14 cellular contexts compared by ENCODE assay signal in genomic region chr15:78316211-78317077, GRCh38. TPM values are rescaled to one million over a fixed set of nuclear protein-coding genes. Genes with fewer than 3 reads are reported as not detected.
DNase-seq lines count a peak whose midpoint lies in the region; ATAC-seq and TF ChIP-seq lines count a peak whose summit lies in the region.
"Had no signal": no experiment of that assay in that cellular context is flagged by ENCODE, and none has a peak within 500 bp of the region (broad histone marks: within the 10 kb centered on the region; RNA-seq: fewer than 3 reads in every experiment).

No MANE protein-coding gene starts in this region.

- H3K9me3 ChIP-seq in BLaER1 (no peaks in the 10 kb centered on the region), Caco-2 (no peaks in the 10 kb centered on the region)
- H3K9me3 ChIP-seq: heart left ventricle had no signal

- H3K27ac ChIP-seq in BLaER1: no peak overlapping the region
- H3K27ac ChIP-seq: heart left ventricle, KMS-11, RWPE1 had no signal

- no peak overlapping the region for H3K4me3 ChIP-seq in BLaER1
- no peak overlapping the region for H3K4me3 ChIP-seq in Caco-2 (ENCODE audit: low read depth, low read length)
- H3K4me3 ChIP-seq: heart left ventricle had no signal

- H3K27ac Mint-ChIP-seq in brain: peak overlapping the region; percentile 62 to 99 (median 82)
- no peak overlapping the region for H3K27ac Mint-ChIP-seq in Caco-2 (ENCODE audit: unreplicated experiment)
- H3K27ac Mint-ChIP-seq in activated naive CD8-positive, alpha-beta T cell treated with anti-CD3 and anti-CD28 coated beads for 36 hours: no peak overlapping the region
- no peak overlapping the region for H3K27ac Mint-ChIP-seq in MCF 10A (ENCODE audit: low read depth, unreplicated experiment)
- H3K27ac Mint-ChIP-seq: activated CD8-positive, alpha-beta T cell treated with anti-CD3 and anti-CD28 coated beads for 36 hours; stimulated activated effector memory CD8-positive, alpha-beta T cell treated with anti-CD3 and anti-CD28 coated beads, Interleukin-12 subunit alpha, Interleukin-12 subunit beta, amount 100 ng/mL, for 72 hours had no signal

- ATAC-seq in HG02852 (IDR thresholded peaks at IDR 0.05; ENCODE audit: unreplicated experiment): peak; percentile 84
- ATAC-seq in GM18505 (IDR thresholded peaks at IDR 0.05; ENCODE audit: unreplicated experiment): no peak

- DNase-seq in mucosa of gallbladder (ENCODE audit: low spot score) (peak; percentile 33), Caco-2 (no peak), MCF 10A (ENCODE audit: unreplicated experiment) (no peak)
- DNase-seq in activated naive CD8-positive, alpha-beta T cell treated with anti-CD3 and anti-CD28 coated beads for 36 hours: no peak

- H3K4me2 ChIP-seq in BLaER1: peak overlapping the region; percentile 16
- H3K4me2 ChIP-seq: KMS-11 had no signal

- intact Hi-C loops in Caco-2 (cut with micrococcal nuclease; ENCODE audit: unreplicated experiment) (no loop called here), MCF 10A (cut with micrococcal nuclease) (no loop called here)

- TF ChIP-seq CTCF in brain (conservative IDR thresholded peaks at IDR 0.05) (no peak), Caco-2 (IDR thresholded peaks at IDR 0.05; ENCODE audit: insufficient read depth in 1 of 2, low read depth in 1 of 2, low read length in 1 of 2, severe bottlenecking in 1 of 2, unreplicated experiment in 1 of 2) (no peak), MCF 10A (IDR thresholded peaks at IDR 0.05; ENCODE audit: unreplicated experiment) (no peak)

- H3K4me1 ChIP-seq in BLaER1 (peaks cover 39% of the 10 kb centered on the region), Caco-2 (no peaks in the 10 kb centered on the region)
- H3K4me1 ChIP-seq: heart left ventricle had no signal

- H3K27me3 ChIP-seq in BLaER1 (no peaks in the 10 kb centered on the region), Caco-2 (replicated peaks; ENCODE audit: control insufficient read depth, insufficient read depth, low read length) (no peaks in the 10 kb centered on the region)
- H3K27me3 ChIP-seq: heart left ventricle had no signal

- no peak for TF ChIP-seq POLR2A in GM18505 (IDR thresholded peaks at IDR 0.05; ENCODE audit: borderline replicate concordance, extremely low read depth, insufficient read depth, insufficient read length)

- H3K36me3 Mint-ChIP-seq in brain (no peaks in the 10 kb centered on the region), Caco-2 (ENCODE audit: insufficient read depth, unreplicated experiment) (no peaks in the 10 kb centered on the region), MCF 10A (ENCODE audit: insufficient read depth, unreplicated experiment) (no peaks in the 10 kb centered on the region)
- H3K36me3 Mint-ChIP-seq in activated naive CD8-positive, alpha-beta T cell treated with anti-CD3 and anti-CD28 coated beads for 36 hours: no peaks in the 10 kb centered on the region
- H3K36me3 Mint-ChIP-seq: stimulated activated effector memory CD8-positive, alpha-beta T cell treated with anti-CD3 and anti-CD28 coated beads, Interleukin-12 subunit alpha, Interleukin-12 subunit beta, amount 100 ng/mL, for 72 hours had no signal

- no peaks in the 10 kb centered on the region for H4K20me1 ChIP-seq in BLaER1

- H3K36me3 ChIP-seq in BLaER1 (no peaks in the 10 kb centered on the region), Caco-2 (ENCODE audit: control insufficient read depth, insufficient read depth, low read length) (no peaks in the 10 kb centered on the region)
- H3K36me3 ChIP-seq: heart left ventricle had no signal

- POLR2A ChIA-PET in Caco-2 (lab: Charles Lee): interaction anchor here (0.6 kb wide), 1 partner anchor 17 kb away, joined by 8 read pairs; the partner anchor contains the start of gene SKIC8
- POLR2A ChIA-PET in MCF 10A (lab: Yijun Ruan, JAX): interaction anchor here (0.6 to 1.1 kb wide), 2 partner anchors 17 kb away, joined by 3 to 4 read pairs; partner anchors contain the start of gene SKIC8

- H3K27me3 Mint-ChIP-seq in brain (peaks cover 11% of the 10 kb centered on the region), Caco-2 (ENCODE audit: insufficient read depth, unreplicated experiment) (no peaks in the 10 kb centered on the region), MCF 10A (ENCODE audit: insufficient read depth, unreplicated experiment) (no peaks in the 10 kb centered on the region)
- H3K27me3 Mint-ChIP-seq in activated naive CD8-positive, alpha-beta T cell treated with anti-CD3 and anti-CD28 coated beads for 36 hours: peaks cover 3% of the 10 kb centered on the region
- H3K27me3 Mint-ChIP-seq: activated CD8-positive, alpha-beta T cell treated with anti-CD3 and anti-CD28 coated beads for 36 hours had no signal

- BruUV-seq in Caco-2 (replicated peaks; lab: Mats Ljungman, UMichigan) (no TSS peak), MCF 10A (replicated peaks; lab: Mats Ljungman, UMichigan) (no TSS peak)

- H3K4me3 Mint-ChIP-seq in brain: peak overlapping the region in 4 of 5 experiments; percentile 20 to 56 (median 45)
- no peak overlapping the region for H3K4me3 Mint-ChIP-seq in Caco-2 (ENCODE audit: unreplicated experiment)
- no peak overlapping the region for H3K4me3 Mint-ChIP-seq in activated naive CD8-positive, alpha-beta T cell treated with anti-CD3 and anti-CD28 coated beads for 36 hours
- H3K4me3 Mint-ChIP-seq in MCF 10A (ENCODE audit: unreplicated experiment): no peak overlapping the region
- H3K4me3 Mint-ChIP-seq: activated CD8-positive, alpha-beta T cell treated with anti-CD3 and anti-CD28 coated beads for 36 hours; stimulated activated effector memory CD8-positive, alpha-beta T cell treated with anti-CD3 and anti-CD28 coated beads, Interleukin-12 subunit alpha, Interleukin-12 subunit beta, amount 100 ng/mL, for 72 hours had no signal

- 0 out of 2 replicates have a peak overlapping the region, but pooled peaks have one; percentile 20 for H3K9ac ChIP-seq in BLaER1
- H3K9ac ChIP-seq: KMS-11 had no signal

- peaks cover 73% of the 10 kb centered on the region for H3K4me1 Mint-ChIP-seq in brain
- no peaks in the 10 kb centered on the region for H3K4me1 Mint-ChIP-seq in Caco-2 (ENCODE audit: low read depth, unreplicated experiment)
- H3K4me1 Mint-ChIP-seq in activated naive CD8-positive, alpha-beta T cell treated with anti-CD3 and anti-CD28 coated beads for 36 hours: no peaks in the 10 kb centered on the region
- peaks cover 5% of the 10 kb centered on the region for H3K4me1 Mint-ChIP-seq in MCF 10A (ENCODE audit: insufficient read depth, unreplicated experiment)
- H3K4me1 Mint-ChIP-seq: stimulated activated effector memory CD8-positive, alpha-beta T cell treated with anti-CD3 and anti-CD28 coated beads, Interleukin-12 subunit alpha, Interleukin-12 subunit beta, amount 100 ng/mL, for 72 hours had no signal

- CTCF ChIA-PET in Caco-2 (lab: Charles Lee): interaction anchor here (0.6 to 0.9 kb wide), 3 partner anchors 80 to 106 kb away, joined by 3 read pairs; no protein-coding TSS in a partner anchor
- CTCF ChIA-PET in MCF 10A (lab: Yijun Ruan, JAX): interaction anchor here (0.5 to 3.0 kb wide), 5 partner anchors 8 to 141 kb away, joined by 3 to 11 read pairs (median 3); no protein-coding TSS in a partner anchor

- H3K9me3 Mint-ChIP-seq in brain (no peaks in the 10 kb centered on the region), Caco-2 (ENCODE audit: unreplicated experiment) (no peaks in the 10 kb centered on the region), MCF 10A (ENCODE audit: unreplicated experiment) (no peaks in the 10 kb centered on the region)
- no peaks in the 10 kb centered on the region for H3K9me3 Mint-ChIP-seq in activated naive CD8-positive, alpha-beta T cell treated with anti-CD3 and anti-CD28 coated beads for 36 hours
- H3K9me3 Mint-ChIP-seq: activated CD8-positive, alpha-beta T cell treated with anti-CD3 and anti-CD28 coated beads for 36 hours; stimulated activated effector memory CD8-positive, alpha-beta T cell treated with anti-CD3 and anti-CD28 coated beads, Interleukin-12 subunit alpha, Interleukin-12 subunit beta, amount 100 ng/mL, for 72 hours had no signal

RNA-seq across cellular contexts. Expression of gene SKIC8, which starts 17.0 kb away (rescaled TPM):
- 50.2 TPM for polyA plus RNA-seq in brain (ENCODE audit: insufficient read depth, low read depth, low replicate concordance)
- total RNA-seq in mucosa of gallbladder (38.8 TPM), Caco-2 (2022) (45.7 and 51.5 TPM in 2 replicates), MCF 10A (2022) (54.3 and 56.2 TPM in 2 replicates)
- 10 to 100 TPM; 71.9 to 73.8 TPM for total RNA-seq in activated naive CD8-positive, alpha-beta T cell treated with anti-CD3 and anti-CD28 coated beads for 36 hours

RNA-seq across cellular contexts. Expression of gene CRABP1, which starts 23.7 kb away (rescaled TPM):
- polyA plus RNA-seq in brain (ENCODE audit: insufficient read depth, low read depth, low replicate concordance): 118 TPM
- total RNA-seq in mucosa of gallbladder (1.4 TPM), Caco-2 (2022) (113 and 116 TPM in 2 replicates), MCF 10A (2022) (not detected in 2 replicates)
- total RNA-seq in activated naive CD8-positive, alpha-beta T cell treated with anti-CD3 and anti-CD28 coated beads for 36 hours: not detected
- total RNA-seq: renal cortical epithelial cell had no signal
- polyA plus RNA-seq: heart left ventricle had no signal

RNA-seq across cellular contexts. Expression of gene DNAJA4, which starts 52.1 kb away (rescaled TPM):
- polyA plus RNA-seq in brain (ENCODE audit: insufficient read depth, low read depth, low replicate concordance): 24.2 TPM
- total RNA-seq in mucosa of gallbladder (36.9 TPM), Caco-2 (2022) (0.91 and 1.1 TPM in 2 replicates), MCF 10A (2022) (not detected in 2 replicates)
- 10 to 100 TPM; 36.8 to 39.3 TPM for total RNA-seq in activated naive CD8-positive, alpha-beta T cell treated with anti-CD3 and anti-CD28 coated beads for 36 hours

Comparison
In these comparisons a context has a peak if more than half of its experiments do, and no peak if none do; other contexts are left out.
1. H3K27ac Mint-ChIP-seq: peak in brain (5 of 5); none in Caco-2 (single experiment), activated naive CD8-positive, alpha-beta T cell treated with anti-CD3 and anti-CD28 coated beads for 36 hours (single experiment) and MCF 10A (single experiment).
2. H3K4me3 Mint-ChIP-seq: peak in brain (4 of 5); none in Caco-2 (single experiment), activated naive CD8-positive, alpha-beta T cell treated with anti-CD3 and anti-CD28 coated beads for 36 hours (single experiment) and MCF 10A (single experiment).
3. RNA of gene CRABP1, which starts 23.7 kb away (total RNA-seq): 113 to 116 TPM in Caco-2; 1.4 TPM in mucosa of gallbladder (single experiment), not detected in activated naive CD8-positive, alpha-beta T cell treated with anti-CD3 and anti-CD28 coated beads for 36 hours and not detected in MCF 10A; every median in the first group is over 10 times any median in the second.
4. RNA of gene DNAJA4, which starts 52.1 kb away (total RNA-seq): 36.8 to 39.3 TPM in activated naive CD8-positive, alpha-beta T cell treated with anti-CD3 and anti-CD28 coated beads for 36 hours and 36.9 TPM in mucosa of gallbladder (single experiment); 0.91 to 1.1 TPM in Caco-2 and not detected in MCF 10A; every median in the first group is over 10 times any median in the second.